8 cellular contexts compared by ENCODE assay signal in genomic region chr2:117835990-117836760, GRCh38. TPM values are rescaled to one million over a fixed set of nuclear protein-coding genes. Genes with fewer than 3 reads are reported as not detected.
DNase-seq lines count a peak whose midpoint lies in the region; ATAC-seq and TF ChIP-seq lines count a peak whose summit lies in the region.

No MANE protein-coding gene starts in this region.

- intact Hi-C loops in naive thymus-derived CD4-positive, alpha-beta T cell (cut with micrococcal nuclease): loop anchor here (1.0 to 2.0 kb wide), 2 partner anchors 21 to 167 kb away; partner anchors contain the start of gene DDX18 (in 1 of the 2)

- H2AFZ ChIP-seq in fibroblast of lung (ENCODE audit: low read length): peak overlapping the region; percentile 79

- peak overlapping the region; percentile 49 for H3K4me2 ChIP-seq in fibroblast of lung (ENCODE audit: extremely low read depth, insufficient read depth, low read length)

- DNase-seq in NCI-H69 (lab: John Stamatoyannopoulos, UW) (peak; percentile 31), activated T-helper 1 cell treated with Interleukin-2 at 50 U/mL for 16 hours (ENCODE audit: low read depth) (peak; percentile 18), fibroblast of lung (ENCODE audit: low read depth in 2 of 2) (peak; percentile 76 to 84), NCI-H2029 (lab: John Stamatoyannopoulos, UW) (no peak)
- DNase-seq in naive thymus-derived CD4-positive, alpha-beta T cell: peak; percentile 25 to 50 (median 35)
- DNase-seq in stimulated activated naive CD8-positive, alpha-beta T cell treated with anti-CD3 and anti-CD28 coated beads, Interleukin-15, Interleukin-2, amounts not matched to agents 100 U/mL and 50 U/mL, for 24 hours: peak; percentile 74

- CTCF ChIA-PET in naive thymus-derived CD4-positive, alpha-beta T cell (lab: Charles Lee): interaction anchor here (1.5 kb wide), 1 partner anchor 22 kb away, joined by 4 read pairs; the partner anchor contains the start of gene DDX18

- no peaks in the 10 kb centered on the region for H3K36me3 ChIP-seq in fibroblast of lung (ENCODE audit: control insufficient read depth, insufficient read depth, low read length)
- H3K36me3 ChIP-seq in naive thymus-derived CD4-positive, alpha-beta T cell (ENCODE audit: control insufficient read depth in 2 of 3, insufficient read depth in 3 of 3, low read length in 3 of 3): peaks cover 0 to 27% (median 0%) of the 10 kb centered on the region in 3 experiments

- TF ChIP-seq CTCF in fibroblast of lung (conservative IDR thresholded peaks at IDR 0.05 in 1 of 2, IDR thresholded peaks at IDR 0.05 in 1 of 2; ENCODE audit: low read depth in 1 of 2, low read length in 2 of 2): peak; percentile 93 to 94

- peaks cover 3 to 31% (median 19%) of the 10 kb centered on the region in 5 donors for H3K36me3 Mint-ChIP-seq in naive thymus-derived CD4-positive, alpha-beta T cell

- no peaks in the 10 kb centered on the region for H3K9me3 ChIP-seq in fibroblast of lung (ENCODE audit: control insufficient read depth, insufficient read depth, low read depth, low read length)
- no peaks in the 10 kb centered on the region for H3K9me3 ChIP-seq in naive thymus-derived CD4-positive, alpha-beta T cell (ENCODE audit: control insufficient read depth in 2 of 3, low read length in 3 of 3)

- no peak for TF ChIP-seq POLR2A in GM18505 (IDR thresholded peaks at IDR 0.05; ENCODE audit: borderline replicate concordance, extremely low read depth, insufficient read depth, insufficient read length)

- ATAC-seq in GM18505 (IDR thresholded peaks at IDR 0.05; ENCODE audit: unreplicated experiment) (peak; percentile 95), HG02938 (IDR thresholded peaks at IDR 0.05; ENCODE audit: unreplicated experiment) (peak; percentile 71)
- peak; percentile 77 for ATAC-seq in naive thymus-derived CD4-positive, alpha-beta T cell
- peak; percentile 82 for ATAC-seq in stimulated activated naive CD8-positive, alpha-beta T cell treated with anti-CD3 and anti-CD28 coated beads, Interleukin-15, Interleukin-2, amounts not matched to agents 100 U/mL and 50 U/mL, for 24 hours

- H3K4me1 Mint-ChIP-seq in naive thymus-derived CD4-positive, alpha-beta T cell: peaks cover 4 to 22% (median 20%) of the 10 kb centered on the region in 7 donors

- H3K27me3 Mint-ChIP-seq in naive thymus-derived CD4-positive, alpha-beta T cell: peaks cover 0 to 2% (median 0%) of the 10 kb centered on the region in 5 donors

- POLR2A ChIA-PET in naive thymus-derived CD4-positive, alpha-beta T cell (lab: Charles Lee): no interaction called here

- H3K27ac ChIP-seq in fibroblast of lung (ENCODE audit: insufficient read depth, low read length): no peak overlapping the region
- H3K27ac ChIP-seq in naive thymus-derived CD4-positive, alpha-beta T cell (ENCODE audit: low read depth, low read length): peak overlapping the region; percentile 15

- peak overlapping the region in 6 of 9 donors; percentile 53 to 97 (median 83) for H3K27ac Mint-ChIP-seq in naive thymus-derived CD4-positive, alpha-beta T cell

- H3K27me3 ChIP-seq in fibroblast of lung (ENCODE audit: control insufficient read depth, insufficient read depth, low read length): no peaks in the 10 kb centered on the region
- no peaks in the 10 kb centered on the region for H3K27me3 ChIP-seq in naive thymus-derived CD4-positive, alpha-beta T cell (ENCODE audit: control insufficient read depth in 2 of 2, insufficient read depth in 2 of 2, low read length in 2 of 2)

- no peaks in the 10 kb centered on the region for H3K79me2 ChIP-seq in fibroblast of lung (ENCODE audit: control insufficient read depth, insufficient read depth, low read length)

- H3K9ac ChIP-seq in fibroblast of lung (ENCODE audit: insufficient read depth, low read length): peak overlapping the region; percentile 55

- peak overlapping the region in 3 of 4 experiments; percentile 19 to 60 (median 55) for H3K4me3 ChIP-seq in fibroblast of lung (replicated peaks in 1 of 4; ENCODE audit: control extremely low read depth in 1 of 4, insufficient read depth in 1 of 4, low read depth in 3 of 4, low read length in 4 of 4)
- no peak overlapping the region for H3K4me3 ChIP-seq in naive thymus-derived CD4-positive, alpha-beta T cell (ENCODE audit: low read length)

- no peaks in the 10 kb centered on the region for H3K4me1 ChIP-seq in fibroblast of lung (ENCODE audit: control insufficient read depth, extremely low read depth, insufficient read depth, low read length)
- H3K4me1 ChIP-seq in naive thymus-derived CD4-positive, alpha-beta T cell (ENCODE audit: control insufficient read depth in 2 of 2, insufficient read depth in 2 of 2, low read length in 2 of 2): no peaks in the 10 kb centered on the region

- no peaks in the 10 kb centered on the region for H3K9me3 Mint-ChIP-seq in naive thymus-derived CD4-positive, alpha-beta T cell

- H4K20me1 ChIP-seq in fibroblast of lung (ENCODE audit: control insufficient read depth, extremely low read depth, insufficient read depth, low read length): no peaks in the 10 kb centered on the region

- peak overlapping the region; percentile 63 to 91 (median 88) for H3K4me3 Mint-ChIP-seq in naive thymus-derived CD4-positive, alpha-beta T cell

RNA-seq across cellular contexts. Expression of gene DDX18, which starts 21.7 kb away (rescaled TPM):
- total RNA-seq in fibroblast of lung: 37.2 and 45.5 TPM in 2 replicates
- 44.9 and 46.8 TPM in 2 replicates for polyA plus RNA-seq in fibroblast of lung
- 36.8 and 41.1 TPM in 2 replicates for polyA plus RNA-seq in fibroblast of lung (2012)
- polyA minus RNA-seq in fibroblast of lung (ENCODE audit: low replicate concordance): 12.1 and 12.7 TPM in 2 replicates
- 100 to 1,000 TPM in 4 of 5 experiments, 10 to 100 TPM in 1; 86.9 to 133 (median 111) TPM for total RNA-seq in naive thymus-derived CD4-positive, alpha-beta T cell
- 10 to 100 TPM; 43.9 to 45.6 TPM for polyA plus RNA-seq in naive thymus-derived CD4-positive, alpha-beta T cell
